In genomic region chr11:123797065-123797940, GRCh38 we compare ENCODE assay signal across 25 cellular contexts. TPM values are rescaled to one million over a fixed set of nuclear protein-coding genes. Genes with fewer than 3 reads are reported as not detected.
DNase-seq lines count a peak whose midpoint lies in the region; ATAC-seq, FAIRE-seq and TF ChIP-seq lines count a peak whose summit lies in the region.
"Had no signal": no experiment of that assay in that cellular context is flagged by ENCODE, and none has a peak within 500 bp of the region (broad histone marks: within the 10 kb centered on the region; RNA-seq: fewer than 3 reads in every experiment).

No MANE protein-coding gene starts in this region.

- DNase-seq in DMS153 (lab: John Stamatoyannopoulos, UW), result peak; percentile 77
- DNase-seq in NCI-H187 (lab: John Stamatoyannopoulos, UW), result peak; percentile 67 to 71
- DNase-seq in PC-9, result no peak
- DNase-seq in left kidney (ENCODE audit: low read depth, low spot score), result peak; percentile 25
- no peak for DNase-seq in OCI-M1 (lab: John Stamatoyannopoulos, UW)
- DNase-seq in NCI-H128 (lab: John Stamatoyannopoulos, UW; ENCODE audit: unreplicated experiment), result no peak
- no peak for DNase-seq in frontal cortex (ENCODE audit: low spot score in 2 of 2)
- DNase-seq: activated CD4-positive, alpha-beta T cell treated with anti-CD3 and anti-CD28 coated beads for 1 hour; amniotic stem cell; central memory CD4-positive, alpha-beta T cell; heart right ventricle; MV-4-11; naive B cell; NCI-H446; SJCRH30; stimulated activated CD4-positive, alpha-beta T cell treated with anti-CD3 and anti-CD28 coated beads, Interleukin-4, amount 100 ng/mL, for 1 hour; uterus had no signal

- CTCF ChIA-PET in PC-9 (lab: Charles Lee), result no interaction called here

- TF ChIP-seq CTCF in PC-9 (conservative IDR thresholded peaks at IDR 0.05), result no peak

- H3K27ac ChIP-seq in PC-9, result no peak overlapping the region
- H3K27ac ChIP-seq: heart right ventricle, HL-60, SJCRH30, uterus had no signal

- no peak overlapping the region for H3K4me3 ChIP-seq in PC-9
- H3K4me3 ChIP-seq: heart right ventricle, lung, SJCRH30, uterus had no signal

- H3K4me1 ChIP-seq in PC-9 (replicated peaks; ENCODE audit: insufficient read depth), result no peaks in the 10 kb centered on the region
- H3K4me1 ChIP-seq: heart right ventricle, uterus had no signal

- intact Hi-C loops in PC-9 (cut with micrococcal nuclease; ENCODE audit: unreplicated experiment), result no loop called here

- no peak for ATAC-seq in GM19395 (IDR thresholded peaks at IDR 0.05; ENCODE audit: unreplicated experiment)
- ATAC-seq: HCT116, heart right ventricle had no signal

- no peaks in the 10 kb centered on the region for H3F3A ChIP-seq in PC-9 (ENCODE audit: insufficient read depth, low read depth)

- BruUV-seq in PC-9 (replicated peaks; lab: Mats Ljungman, UMichigan), result no TSS peak

- H3K36me3 ChIP-seq in PC-9 (ENCODE audit: low read depth), result no peaks in the 10 kb centered on the region
- H3K36me3 ChIP-seq: heart right ventricle, SJCRH30, uterus had no signal

- no peaks in the 10 kb centered on the region for H3K9me3 ChIP-seq in PC-9 (ENCODE audit: insufficient read depth, low read depth)
- H3K9me3 ChIP-seq: heart right ventricle, SJCRH30, uterus had no signal

- no peak for FAIRE-seq in frontal cortex (lab: Jason Lieb, UNC)

- peak overlapping the region; percentile 43; the same call in 1 of the 2 replicates for H2AFZ ChIP-seq in PC-9

- H4K20me1 ChIP-seq in PC-9 (ENCODE audit: insufficient read depth), result no peaks in the 10 kb centered on the region

- H3K9me2 ChIP-seq in PC-9 (ENCODE audit: insufficient read depth), result no peaks in the 10 kb centered on the region

- POLR2A ChIA-PET in PC-9 (lab: Charles Lee; ENCODE audit: unreplicated experiment), result no interaction called here

- H3K27me3 ChIP-seq in PC-9 (ENCODE audit: insufficient read depth, low read depth), result 0 out of 2 replicates have a peak, but pooled peaks cover 3% of the 10 kb centered on the region
- H3K27me3 ChIP-seq: heart right ventricle, SJCRH30, uterus had no signal

- H3K4me2 ChIP-seq in PC-9, result no peak overlapping the region

- H3K79me2 ChIP-seq in PC-9 (ENCODE audit: low read depth), result no peaks in the 10 kb centered on the region

RNA-seq across cellular contexts. Expression of gene OR6M1, which starts 8.8 kb away (rescaled TPM):
- total RNA-seq in PC-9 (2021), result not detected in 2 replicates
- total RNA-seq in frontal cortex, result not detected
- total RNA-seq: G401, heart right ventricle, lung, OCI-LY7, posterior vena cava, SJCRH30, skeletal muscle tissue, uterus had no signal

RNA-seq across cellular contexts. Expression of gene OR6X1, which starts 43.0 kb away (rescaled TPM):
- not detected in 2 replicates for total RNA-seq in PC-9 (2021)
- total RNA-seq in frontal cortex, result not detected
- total RNA-seq: G401, heart right ventricle, lung, OCI-LY7, posterior vena cava, SJCRH30, skeletal muscle tissue, uterus had no signal

RNA-seq across cellular contexts. Expression of gene ZNF202, which starts 55.8 kb away (rescaled TPM):
- total RNA-seq in PC-9 (2021) (7.0 and 7.4 TPM in 2 replicates), frontal cortex (14.7 TPM)

Comparison
In these comparisons a context has a peak if more than half of its experiments do, and no peak if none do; other contexts are left out.
1. DNase-seq: peak in DMS153 (single experiment), NCI-H187 (2 of 2) and left kidney (single experiment); none in PC-9 (0 of 2), OCI-M1 (single experiment), NCI-H128 (single experiment) and frontal cortex (0 of 2).